8 cellular contexts compared by ENCODE assay signal in genomic region chr12:24902521-24903304, GRCh38. TPM values are rescaled to one million over a fixed set of nuclear protein-coding genes. Genes with fewer than 3 reads are reported as not detected.
DNase-seq lines count a peak whose midpoint lies in the region; ATAC-seq, FAIRE-seq and TF ChIP-seq lines count a peak whose summit lies in the region.

No MANE protein-coding gene starts in this region.

- H3K4me3 ChIP-seq in astrocyte (ENCODE audit: insufficient read depth, low read depth, low read length) (peak overlapping the region; percentile 51), iPS-11a (ENCODE audit: low read depth, low read length) (peak overlapping the region; percentile 62), retinal pigment epithelial cell (ENCODE audit: low read length) (peak overlapping the region; percentile 71)

- peak overlapping the region; percentile 75 for H3K27ac ChIP-seq in astrocyte (ENCODE audit: low read depth, low read length)

- H3K4me1 Mint-ChIP-seq in astrocyte (ENCODE audit: low read depth, unreplicated experiment) = peaks cover 37% of the 10 kb centered on the region

- peak overlapping the region; percentile 43 for H2AFZ ChIP-seq in astrocyte (ENCODE audit: low read depth, low read length)

- H3K4me2 ChIP-seq in astrocyte (ENCODE audit: low read length) = peak overlapping the region; percentile 92

- no peak for TF ChIP-seq CTCF in astrocyte (IDR thresholded peaks at IDR 0.05; ENCODE audit: insufficient read depth, low read depth, low read length)
- no peak for TF ChIP-seq CTCF in retinal pigment epithelial cell (conservative IDR thresholded peaks at IDR 0.05; ENCODE audit: low read depth, low read length)

- peaks cover 71% of the 10 kb centered on the region for H3K79me2 ChIP-seq in astrocyte (ENCODE audit: insufficient read depth, low read length)

- peaks cover 38% of the 10 kb centered on the region for H3K4me1 ChIP-seq in astrocyte (ENCODE audit: insufficient read depth, low read length)

- no peaks in the 10 kb centered on the region for H3K9me3 Mint-ChIP-seq in astrocyte (ENCODE audit: unreplicated experiment)

- H3K27me3 ChIP-seq in astrocyte (ENCODE audit: insufficient read depth, low read length) = no peaks in the 10 kb centered on the region

- DNase-seq in astrocyte (ENCODE audit: low read depth) (peak; percentile 40), retinal pigment epithelial cell (ENCODE audit: low read depth) (no peak), cerebellar cortex (ENCODE audit: low spot score) (no peak), NCI-H2029 treated with DMSO at 0.1 percent for 48 hours (lab: John Stamatoyannopoulos, UW) (no peak)

- no peak for FAIRE-seq in astrocyte (lab: Jason Lieb, UNC)

- H3K36me3 Mint-ChIP-seq in astrocyte (ENCODE audit: low read depth, unreplicated experiment) = peaks cover 13% of the 10 kb centered on the region

- H3K4me3 Mint-ChIP-seq in astrocyte (ENCODE audit: unreplicated experiment) = peak overlapping the region; percentile 88

- no peaks in the 10 kb centered on the region for H3K27me3 Mint-ChIP-seq in astrocyte (ENCODE audit: low read depth, unreplicated experiment)

- H3K9ac ChIP-seq in astrocyte (ENCODE audit: low read length) = peak overlapping the region; percentile 81

- H3K36me3 ChIP-seq in astrocyte (ENCODE audit: insufficient read depth, low read length) = peaks cover 2% of the 10 kb centered on the region

- H3K27ac Mint-ChIP-seq in astrocyte (ENCODE audit: unreplicated experiment) = peak overlapping the region; percentile 73

- no peaks in the 10 kb centered on the region for H3K9me3 ChIP-seq in astrocyte (ENCODE audit: insufficient read depth, low read depth, low read length)

- H4K20me1 ChIP-seq in astrocyte (ENCODE audit: insufficient read depth, low read length) = peaks cover 44% of the 10 kb centered on the region

- peak; percentile 28 for ATAC-seq in GM18861 (IDR thresholded peaks at IDR 0.05; ENCODE audit: unreplicated experiment)
- peak; percentile 38 for ATAC-seq in HG03139 (IDR thresholded peaks at IDR 0.05; ENCODE audit: unreplicated experiment)
- no peak for ATAC-seq in HG03378 (IDR thresholded peaks at IDR 0.05; ENCODE audit: unreplicated experiment)

RNA-seq across cellular contexts. Expression of gene BCAT1, which starts 46.2 kb away (rescaled TPM):
- total RNA-seq in astrocyte = 459 and 476 TPM in 2 replicates
